ENCODE assay signal across 1 cellular context in the genomic region with DNA sequence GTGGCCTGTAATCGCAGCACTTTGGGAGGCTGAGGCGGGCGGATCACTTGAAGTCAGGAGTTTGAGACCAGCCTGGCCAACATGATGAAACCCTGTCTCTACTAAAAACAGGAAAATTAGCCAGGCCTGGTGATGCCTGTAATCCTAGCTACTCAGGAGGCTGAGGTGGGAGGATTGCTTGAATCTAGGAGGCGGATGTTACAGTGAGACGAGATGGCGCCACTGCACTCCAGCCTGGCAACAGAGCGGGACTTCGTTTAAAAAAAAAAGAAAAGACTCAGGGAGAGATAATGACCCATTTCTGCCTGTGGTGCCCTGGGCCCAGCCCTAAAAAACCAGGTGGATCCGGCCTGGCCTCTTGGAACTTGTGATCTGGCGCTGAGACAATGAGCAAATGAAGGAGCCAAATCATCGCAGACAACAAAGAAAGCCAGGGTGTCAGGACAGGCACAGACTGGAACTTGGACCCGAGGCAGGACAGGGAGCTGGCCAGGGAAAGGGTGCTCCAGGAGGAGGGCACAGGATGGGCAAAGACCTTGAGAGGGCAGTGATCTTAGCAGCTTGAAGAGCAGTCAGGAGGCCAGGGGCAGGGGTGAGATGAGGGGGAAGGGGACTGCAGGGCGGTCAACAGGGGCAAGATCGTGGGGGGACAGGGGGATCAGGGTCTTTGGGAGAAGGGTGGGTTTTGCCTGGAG.
TF ChIP-seq lines count a peak whose summit lies in the region.

No MANE protein-coding gene starts in this region.

TF ChIP-seq in GM12878, 131 proteins besides CTCF, POLR2A, EP300 and RAD21:
- TF ChIP-seq ZBTB33 (IDR thresholded peaks at IDR 0.05) = no peak
- no peak for TF ChIP-seq CBX5 (IDR thresholded peaks at IDR 0.05; ENCODE audit: low read depth)
- TF ChIP-seq ZNF207 (IDR thresholded peaks at IDR 0.05; ENCODE audit: borderline replicate concordance) = no peak
- no peak for TF ChIP-seq PRDM15 (CRISPR knock-in tag; IDR thresholded peaks at IDR 0.05)
- TF ChIP-seq, protein P1, sequence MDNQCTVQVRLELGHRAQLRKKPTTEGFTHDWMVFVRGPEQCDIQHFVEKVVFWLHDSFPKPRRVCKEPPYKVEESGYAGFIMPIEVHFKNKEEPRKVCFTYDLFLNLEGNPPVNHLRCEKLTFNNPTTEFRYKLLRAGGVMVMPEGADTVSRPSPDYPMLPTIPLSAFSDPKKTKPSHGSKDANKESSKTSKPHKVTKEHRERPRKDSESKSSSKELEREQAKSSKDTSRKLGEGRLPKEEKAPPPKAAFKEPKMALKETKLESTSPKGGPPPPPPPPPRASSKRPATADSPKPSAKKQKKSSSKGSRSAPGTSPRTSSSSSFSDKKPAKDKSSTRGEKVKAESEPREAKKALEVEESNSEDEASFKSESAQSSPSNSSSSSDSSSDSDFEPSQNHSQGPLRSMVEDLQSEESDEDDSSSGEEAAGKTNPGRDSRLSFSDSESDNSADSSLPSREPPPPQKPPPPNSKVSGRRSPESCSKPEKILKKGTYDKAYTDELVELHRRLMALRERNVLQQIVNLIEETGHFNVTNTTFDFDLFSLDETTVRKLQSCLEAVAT (IDR thresholded peaks at IDR 0.05) = peak; percentile 79; the same call in 1 of the 2 replicates
- no peak for TF ChIP-seq CBX3 (IDR thresholded peaks at IDR 0.05; ENCODE audit: borderline replicate concordance, low read depth)
